8 cellular contexts compared by ENCODE assay signal in genomic region chr12:57238854-57239554, GRCh38. TPM values are rescaled to one million over a fixed set of nuclear protein-coding genes. Genes with fewer than 3 reads are reported as not detected.
A peak's percentile ranks its signal among the peaks of the same experiment; 100 is the strongest.
DNase-seq lines count a peak whose midpoint lies in the region; ATAC-seq and TF ChIP-seq lines count a peak whose summit lies in the region.

No MANE protein-coding gene starts in this region.

- H3K4me1 ChIP-seq in DOHH2 (ENCODE audit: control insufficient read depth, low read length) (peaks cover 75% of the 10 kb centered on the region), Karpas-422 (ENCODE audit: low read length) (peaks cover 89% of the 10 kb centered on the region), neuronal stem cell (ENCODE audit: control insufficient read depth in 2 of 2, insufficient read depth in 1 of 2, low read depth in 1 of 2, low read length in 2 of 2) (peaks cover 39 to 53% of the 10 kb centered on the region in 2 donors)

- peaks cover 44% of the 10 kb centered on the region for H3F3A ChIP-seq in DOHH2 (ENCODE audit: control insufficient read depth, insufficient read depth)

- H2BK15ac ChIP-seq in neuronal stem cell (ENCODE audit: low read length), result peak overlapping the region; percentile 93

- H3K79me2 ChIP-seq in DOHH2 (ENCODE audit: control insufficient read depth, low read length) (peaks cover 17% of the 10 kb centered on the region), Karpas-422 (ENCODE audit: low read length) (no peaks in the 10 kb centered on the region)

- no peak overlapping the region for H2BK120ac ChIP-seq in neuronal stem cell (ENCODE audit: low read depth, low read length)

- H4K8ac ChIP-seq in neuronal stem cell (ENCODE audit: low read depth, low read length), result no peak overlapping the region

- H4K20me1 ChIP-seq in DOHH2 (ENCODE audit: control insufficient read depth, insufficient read depth, low read depth, low read length), result 0 out of 2 replicates have a peak, but pooled peaks cover 3% of the 10 kb centered on the region
- peaks cover 7% of the 10 kb centered on the region; the same call in 1 of the 2 replicates for H4K20me1 ChIP-seq in Karpas-422 (ENCODE audit: insufficient read depth, low read depth, low read length)

- no peak overlapping the region for H4K91ac ChIP-seq in neuronal stem cell (ENCODE audit: low read depth, low read length, poor library complexity)

- H3K23ac ChIP-seq in neuronal stem cell (ENCODE audit: low read depth, low read length, poor library complexity), result peak overlapping the region; percentile 52

- H3K27me3 ChIP-seq in DOHH2 (ENCODE audit: control insufficient read depth, low read length), result no peaks in the 10 kb centered on the region
- no peaks in the 10 kb centered on the region for H3K27me3 ChIP-seq in Karpas-422 (ENCODE audit: low read length)
- H3K27me3 ChIP-seq in neuronal stem cell (ENCODE audit: control insufficient read depth in 3 of 3, insufficient read depth in 3 of 3, low read depth in 1 of 3, low read length in 3 of 3), result peaks cover 22 to 82% (median 42%) of the 10 kb centered on the region in 3 experiments

- TF ChIP-seq CTCF in DOHH2 (IDR thresholded peaks at IDR 0.05; ENCODE audit: low read depth, low read length, poor library complexity, severe bottlenecking), result peak; percentile 100
- TF ChIP-seq CTCF in foreskin fibroblast (IDR thresholded peaks at IDR 0.05; ENCODE audit: low read depth, low read length), result peak; percentile 100

- peak overlapping the region; percentile 98 for H3K27ac ChIP-seq in DOHH2 (ENCODE audit: low read depth, low read length)
- H3K27ac ChIP-seq in Karpas-422 (ENCODE audit: low read length), result peak overlapping the region; percentile 98
- H3K27ac ChIP-seq in neuronal stem cell (replicated peaks; ENCODE audit: low read length), result no peak overlapping the region

- no peak overlapping the region for H2BK12ac ChIP-seq in neuronal stem cell (ENCODE audit: low read length)

- peak overlapping the region; percentile 99 for H3K4me2 ChIP-seq in DOHH2 (ENCODE audit: low read length)
- peak overlapping the region; percentile 99 for H3K4me2 ChIP-seq in Karpas-422 (ENCODE audit: low read depth, low read length, poor library complexity, severe bottlenecking)
- H3K4me2 ChIP-seq in neuronal stem cell (ENCODE audit: insufficient read depth, low read length, poor library complexity, severe bottlenecking), result peak overlapping the region; percentile 93

- H3K14ac ChIP-seq in neuronal stem cell (ENCODE audit: low read length), result no peak overlapping the region

- peak overlapping the region; percentile 72 for H2BK5ac ChIP-seq in neuronal stem cell (ENCODE audit: low read length)

- H3K9me3 ChIP-seq in DOHH2 (ENCODE audit: control insufficient read depth, insufficient read depth, low read length), result no peaks in the 10 kb centered on the region
- no peaks in the 10 kb centered on the region for H3K9me3 ChIP-seq in Karpas-422 (ENCODE audit: low read length)
- no peaks in the 10 kb centered on the region for H3K9me3 ChIP-seq in neuronal stem cell (replicated peaks in 1 of 2; ENCODE audit: control insufficient read depth in 2 of 2, insufficient read depth in 1 of 2, low read depth in 1 of 2, low read length in 2 of 2)

- no peak overlapping the region for H3K4ac ChIP-seq in neuronal stem cell (ENCODE audit: low read length)

- peak; percentile 47 for ATAC-seq in GM21576 (IDR thresholded peaks at IDR 0.05; ENCODE audit: unreplicated experiment)

- peaks cover 2% of the 10 kb centered on the region for H3K79me1 ChIP-seq in neuronal stem cell (ENCODE audit: low read depth, low read length)

- WGBS in neuronal stem cell (ENCODE audit: extremely low coverage in 2 of 2, insufficient read length in 2 of 2, insufficient replicate concordance in 1 of 2), 2 donors, result no CpG with 5 or more reads among the region's 47 CpGs

- H3K4me3 ChIP-seq in DOHH2 (ENCODE audit: low read length) (peak overlapping the region; percentile 87), Karpas-422 (ENCODE audit: low read length) (peak overlapping the region; percentile 69), foreskin fibroblast (ENCODE audit: low read depth in 1 of 2, low read length in 2 of 2) (peak overlapping the region; percentile 56 to 62), neuronal stem cell (ENCODE audit: low read length in 2 of 2) (peak overlapping the region; percentile 58 to 70)

- peaks cover 29% of the 10 kb centered on the region for H3K36me3 ChIP-seq in DOHH2 (ENCODE audit: control insufficient read depth, low read length)
- no peaks in the 10 kb centered on the region for H3K36me3 ChIP-seq in Karpas-422 (ENCODE audit: insufficient read depth, low read length)
- H3K36me3 ChIP-seq in neuronal stem cell (replicated peaks in 1 of 2; ENCODE audit: control insufficient read depth in 2 of 2, insufficient read depth in 2 of 2, low read length in 2 of 2), result peaks cover 7 to 17% of the 10 kb centered on the region in 2 donors

- H3K18ac ChIP-seq in neuronal stem cell (ENCODE audit: low read length), result peak overlapping the region; percentile 92

- peak overlapping the region; percentile 98 for H3K9ac ChIP-seq in Karpas-422 (ENCODE audit: low read length)
- H3K9ac ChIP-seq in neuronal stem cell (ENCODE audit: low read depth, low read length, poor library complexity), result peak overlapping the region; percentile 89

- H2AFZ ChIP-seq in Karpas-422 (ENCODE audit: low read length) (no peak overlapping the region), neuronal stem cell (ENCODE audit: low read length) (peak overlapping the region; percentile 91)

- H3K9me2 ChIP-seq in DOHH2 (replicated peaks; ENCODE audit: control insufficient read depth, low read length) (no peaks in the 10 kb centered on the region), Karpas-422 (replicated peaks; ENCODE audit: insufficient read depth, low read length) (no peaks in the 10 kb centered on the region)

- peak overlapping the region; percentile 78 for H2AK5ac ChIP-seq in neuronal stem cell (ENCODE audit: low read depth, low read length)

- DNase-seq in Karpas-422 (peak; percentile 96), RPMI8226 (peak; percentile 91), foreskin fibroblast (peak; percentile 81 to 96), neuronal stem cell (ENCODE audit: low spot score) (peak; percentile 91), stromal cell of bone marrow (ENCODE audit: low read depth) (peak; percentile 74)
- peak; percentile 82 for DNase-seq in activated effector memory CD4-positive, alpha-beta T cell treated with Interleukin-2 at 50 U/mL for 16 hours

RNA-seq across cellular contexts. Expression of gene SHMT2, which starts 9.5 kb away (rescaled TPM):
- total RNA-seq in Karpas-422 (2014; rRNA removed; shearing (Covaris generic); ENCODE audit: low replicate concordance), result 399 and 449 TPM in 2 replicates
- polyA plus RNA-seq in neuronal stem cell (2013, experiment 1 of 2), result 117 TPM
- 112 TPM for polyA plus RNA-seq in neuronal stem cell (2013, experiment 2 of 2)

RNA-seq across cellular contexts. Expression of gene STAC3, which starts 12.0 kb away (rescaled TPM):
- 5.9 and 7.8 TPM in 2 replicates for total RNA-seq in Karpas-422 (2014; rRNA removed; shearing (Covaris generic); ENCODE audit: low replicate concordance)
- polyA plus RNA-seq in neuronal stem cell (2013, experiment 1 of 2), result 0.79 TPM
- 0.93 TPM for polyA plus RNA-seq in neuronal stem cell (2013, experiment 2 of 2)

RNA-seq across cellular contexts. Expression of gene NXPH4, which starts 22.4 kb away (rescaled TPM):
- total RNA-seq in Karpas-422 (2014; rRNA removed; shearing (Covaris generic); ENCODE audit: low replicate concordance), result 2.9 and 4.2 TPM in 2 replicates
- 0.26 TPM for polyA plus RNA-seq in neuronal stem cell (2013, experiment 1 of 2)
- 0.29 TPM for polyA plus RNA-seq in neuronal stem cell (2013, experiment 2 of 2)
